ENCODE assay signal across 1 cellular context in genomic region chr5:133117166-133117929, GRCh38.
TF ChIP-seq lines count a peak whose summit lies in the region.

No MANE protein-coding gene starts in this region.

TF ChIP-seq in H1, 55 proteins besides CTCF, POLR2A, EP300 and RAD21 (continued from another document):
- TF ChIP-seq YY1 (IDR thresholded peaks at IDR 0.05; ENCODE audit: low read depth, low read length) (no peak), FOSL1 (IDR thresholded peaks at IDR 0.05; ENCODE audit: insufficient read depth, low read depth, low read length) (no peak), SUZ12 (IDR thresholded peaks at IDR 0.05; ENCODE audit: low read length) (no peak), SP2 (IDR thresholded peaks at IDR 0.05; ENCODE audit: low read length) (no peak), HDAC2 (IDR thresholded peaks at IDR 0.05; ENCODE audit: borderline replicate concordance in 1 of 2, low read depth in 2 of 2, low read length in 2 of 2) (no peak)
